ENCODE assay signal across 9 cellular contexts in the genomic region with DNA sequence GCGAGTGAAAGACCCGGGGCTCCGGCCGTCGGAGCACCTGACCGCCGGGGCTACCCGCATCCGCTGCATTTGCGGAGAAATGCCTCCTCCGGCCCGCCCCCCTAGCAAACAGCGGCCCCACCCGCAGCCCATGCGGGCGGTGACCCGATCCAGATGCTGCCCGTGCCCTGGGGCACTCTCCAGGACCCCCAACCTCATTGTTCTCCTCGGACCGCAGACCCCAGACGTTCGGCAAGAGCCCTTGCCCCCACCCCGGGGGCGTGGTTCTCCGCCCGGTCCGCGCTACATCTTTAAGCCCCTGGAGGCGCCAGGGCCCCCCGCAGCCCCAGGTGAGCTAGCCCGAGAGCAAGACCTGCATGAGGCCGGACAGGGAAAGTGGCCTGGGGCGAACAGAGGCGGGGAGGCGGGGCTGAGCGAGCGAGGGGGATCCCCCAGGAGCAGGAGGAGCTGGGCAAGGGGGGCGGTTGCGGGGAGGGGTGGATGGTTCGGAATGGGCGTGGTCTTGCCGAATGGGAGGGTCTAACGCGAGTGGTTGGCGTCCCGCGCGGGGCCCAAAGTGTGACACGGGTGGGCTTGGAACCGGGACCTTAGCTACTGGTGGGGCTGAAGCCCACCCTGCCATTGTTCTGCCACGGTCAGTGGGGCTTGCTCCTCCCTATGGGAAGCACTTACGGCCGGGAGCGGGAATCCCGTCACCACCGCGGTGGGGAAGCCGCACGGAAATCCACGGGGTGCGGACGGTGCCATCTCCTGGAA. TPM values are rescaled to one million over a fixed set of nuclear protein-coding genes. Genes with fewer than 3 reads are reported as not detected.
DNase-seq lines count a peak whose midpoint lies in the region; ATAC-seq lines count a peak whose summit lies in the region.
"Had no signal": no experiment of that assay in that cellular context is flagged by ENCODE, and none has a peak within 500 bp of the region (broad histone marks: within the 10 kb centered on the region; RNA-seq: fewer than 3 reads in every experiment).

No MANE protein-coding gene starts in this region.

- H3K27me3 ChIP-seq in BLaER1 treated with 17β-estradiol and CSF1 and Interleukin-3, amounts not matched to agents 10 nM and 100 nM = peaks cover 45 to 59% (median 55%) of the 10 kb centered on the region in 11 experiments
- peaks cover 46% of the 10 kb centered on the region for H3K27me3 ChIP-seq in ectodermal cell (ENCODE audit: control insufficient read depth, insufficient read depth, low read length, poor library complexity, severe bottlenecking)
- peaks cover 10% of the 10 kb centered on the region for H3K27me3 ChIP-seq in trophoblast cell (ENCODE audit: insufficient read depth, low read length)

- no peaks in the 10 kb centered on the region for H3K36me3 ChIP-seq in BLaER1 treated with 17β-estradiol and CSF1 and Interleukin-3, amounts not matched to agents 10 nM and 100 nM
- H3K36me3 ChIP-seq in ectodermal cell (ENCODE audit: control insufficient read depth, insufficient read depth, low read length) (no peaks in the 10 kb centered on the region), trophoblast cell (ENCODE audit: control insufficient read depth in 1 of 2, insufficient read depth in 2 of 2, low read length in 2 of 2) (no peaks in the 10 kb centered on the region)

- peak overlapping the region; percentile 51 to 83 (median 75) for H3K4me2 ChIP-seq in BLaER1 treated with 17β-estradiol and CSF1 and Interleukin-3, amounts not matched to agents 10 nM and 100 nM
- H3K4me2 ChIP-seq in trophoblast cell (ENCODE audit: low read length) = peak overlapping the region; percentile 50

- H3K4ac ChIP-seq in trophoblast cell (ENCODE audit: low read depth, low read length) = no peak overlapping the region

- H3K14ac ChIP-seq in trophoblast cell (ENCODE audit: low read length) = no peak overlapping the region

- H4K8ac ChIP-seq in trophoblast cell (ENCODE audit: low read depth, low read length) = peak overlapping the region; percentile 39

- H2AK5ac ChIP-seq in trophoblast cell (ENCODE audit: low read length) = no peak overlapping the region

- DNase-seq in activated CD4-positive, alpha-beta T cell treated with anti-CD3 and anti-CD28 coated beads for 1 hour = peak; percentile 23
- DNase-seq in trophoblast cell = peak; percentile 75 to 84
- DNase-seq: NCI-H1092 had no signal

- peak overlapping the region; percentile 34 for H2BK120ac ChIP-seq in trophoblast cell (ENCODE audit: insufficient read depth, low read length, poor library complexity)

- no peak overlapping the region for H2BK12ac ChIP-seq in trophoblast cell (ENCODE audit: low read length)

- H2AFZ ChIP-seq in trophoblast cell (ENCODE audit: insufficient read depth, low read length, poor library complexity) = peak overlapping the region; percentile 5

- H2BK5ac ChIP-seq in trophoblast cell (ENCODE audit: low read depth, low read length, poor library complexity) = no peak overlapping the region

- WGBS in ectodermal cell, 2 experiments = 5% methylated on average over 62 of the region's 62 CpGs
- no CpG with 5 or more reads among the region's 62 CpGs for WGBS in trophoblast cell (ENCODE audit: extremely low coverage, insufficient coverage, insufficient read length)

- H3K23ac ChIP-seq in trophoblast cell (ENCODE audit: low read length) = no peak overlapping the region

- peaks cover 7% of the 10 kb centered on the region for H3K79me1 ChIP-seq in trophoblast cell (ENCODE audit: low read length)

- ATAC-seq in HG03460 (IDR thresholded peaks at IDR 0.05; ENCODE audit: unreplicated experiment) (no peak), HG02981 (IDR thresholded peaks at IDR 0.05; ENCODE audit: unreplicated experiment) (no peak), GM21786 (IDR thresholded peaks at IDR 0.05; ENCODE audit: unreplicated experiment) (no peak), GM18498 (IDR thresholded peaks at IDR 0.05; ENCODE audit: unreplicated experiment) (no peak)

- H3K27ac ChIP-seq in BLaER1 treated with 17β-estradiol and CSF1 and Interleukin-3, amounts not matched to agents 10 nM and 100 nM = no peak overlapping the region
- H3K27ac ChIP-seq in ectodermal cell (ENCODE audit: insufficient read depth, low read depth, low read length, poor library complexity, severe bottlenecking) (no peak overlapping the region), trophoblast cell (ENCODE audit: low read depth, low read length) (no peak overlapping the region)

- no peaks in the 10 kb centered on the region for H3K9me3 ChIP-seq in BLaER1 treated with 17β-estradiol and CSF1 and Interleukin-3, amounts not matched to agents 10 nM and 100 nM (replicated peaks in 1 of 11)
- H3K9me3 ChIP-seq in ectodermal cell (ENCODE audit: control insufficient read depth, low read length) (no peaks in the 10 kb centered on the region), trophoblast cell (ENCODE audit: insufficient read depth, low read depth, low read length) (peaks cover 2% of the 10 kb centered on the region)

- H3K4me3 ChIP-seq in BLaER1 treated with 17β-estradiol and CSF1 and Interleukin-3, amounts not matched to agents 10 nM and 100 nM = peak overlapping the region in 9 of 10 experiments; percentile 21 to 57 (median 40); a peak in 12 of 20 replicates
- H3K4me3 ChIP-seq in ectodermal cell (ENCODE audit: insufficient read depth, low read depth, low read length) (peak overlapping the region; percentile 48), trophoblast cell (ENCODE audit: low read depth, low read length) (peak overlapping the region; percentile 27)

- H4K12ac ChIP-seq in trophoblast cell (ENCODE audit: low read depth, low read length) = no peak overlapping the region

- peak overlapping the region; percentile 55 for H4K91ac ChIP-seq in trophoblast cell (ENCODE audit: low read depth, low read length)

- H3K4me1 ChIP-seq in BLaER1 treated with 17β-estradiol and CSF1 and Interleukin-3, amounts not matched to agents 10 nM and 100 nM = peaks cover 8 to 28% (median 24%) of the 10 kb centered on the region in 10 experiments; a peak in 18 of 20 replicates
- H3K4me1 ChIP-seq in ectodermal cell (ENCODE audit: control insufficient read depth, insufficient read depth, low read length) (peaks cover 15% of the 10 kb centered on the region), trophoblast cell (ENCODE audit: control insufficient read depth in 1 of 2, insufficient read depth in 2 of 2, low read length in 2 of 2) (peaks cover 7 to 8% of the 10 kb centered on the region in 2 experiments)

- peak overlapping the region in 3 of 11 experiments; percentile 23 to 57 (median 25); a peak in 2 of 22 replicates for H3K9ac ChIP-seq in BLaER1 treated with 17β-estradiol and CSF1 and Interleukin-3, amounts not matched to agents 10 nM and 100 nM
- H3K9ac ChIP-seq in trophoblast cell (ENCODE audit: low read length) = no peak overlapping the region

- H4K20me1 ChIP-seq in BLaER1 treated with 17β-estradiol and CSF1 and Interleukin-3, amounts not matched to agents 10 nM and 100 nM = peaks cover 0 to 6% (median 0%) of the 10 kb centered on the region in 11 experiments; a peak in 4 of 22 replicates

- H3K18ac ChIP-seq in trophoblast cell (ENCODE audit: low read length) = peak overlapping the region; percentile 20

- H3K79me2 ChIP-seq in trophoblast cell (ENCODE audit: control insufficient read depth, insufficient read depth, low read length, poor library complexity) = no peaks in the 10 kb centered on the region

RNA-seq across cellular contexts. Expression of gene CRYBG2, which starts 6.3 kb away (rescaled TPM):
- polyA plus RNA-seq in ectodermal cell (2013, experiment 1 of 4) = 8.1 TPM
- polyA plus RNA-seq in ectodermal cell (2013, experiment 2 of 4) = 7.5 TPM
- 4.6 TPM for polyA plus RNA-seq in ectodermal cell (2013, experiment 3 of 4)
- polyA plus RNA-seq in ectodermal cell (2013, experiment 4 of 4) = 7.4 TPM
- polyA plus RNA-seq in trophoblast cell (2013) = 30.0 and 35.3 TPM in 2 replicates

RNA-seq across cellular contexts. Expression of gene ZNF683, which starts 12.3 kb away (rescaled TPM):
- not detected for polyA plus RNA-seq in ectodermal cell (2013, experiment 1 of 4)
- not detected for polyA plus RNA-seq in ectodermal cell (2013, experiment 2 of 4)
- not detected for polyA plus RNA-seq in ectodermal cell (2013, experiment 3 of 4)
- polyA plus RNA-seq in ectodermal cell (2013, experiment 4 of 4) = not detected
- polyA plus RNA-seq in trophoblast cell (2013) = not detected in 2 replicates

RNA-seq across cellular contexts. Expression of gene CD52, which starts 42.5 kb away (rescaled TPM):
- not detected for polyA plus RNA-seq in ectodermal cell (2013, experiment 1 of 4)
- 1.2 TPM for polyA plus RNA-seq in ectodermal cell (2013, experiment 2 of 4)
- 1.1 TPM for polyA plus RNA-seq in ectodermal cell (2013, experiment 3 of 4)
- polyA plus RNA-seq in ectodermal cell (2013, experiment 4 of 4) = 1.7 TPM
- 2.0 and 2.4 TPM in 2 replicates for polyA plus RNA-seq in trophoblast cell (2013)

RNA-seq across cellular contexts. Expression of gene LIN28A, which starts 50.4 kb away (rescaled TPM):
- 980 TPM for polyA plus RNA-seq in ectodermal cell (2013, experiment 1 of 4)
- 1,098 TPM for polyA plus RNA-seq in ectodermal cell (2013, experiment 2 of 4)
- polyA plus RNA-seq in ectodermal cell (2013, experiment 3 of 4) = 595 TPM
- polyA plus RNA-seq in ectodermal cell (2013, experiment 4 of 4) = 630 TPM
- polyA plus RNA-seq in trophoblast cell (2013) = 48.2 and 51.4 TPM in 2 replicates

RNA-seq across cellular contexts. Expression of gene UBXN11, which starts 53.8 kb away (rescaled TPM):
- polyA plus RNA-seq in ectodermal cell (2013, experiment 1 of 4) = 15.8 TPM
- polyA plus RNA-seq in ectodermal cell (2013, experiment 2 of 4) = 18.3 TPM
- polyA plus RNA-seq in ectodermal cell (2013, experiment 3 of 4) = 13.1 TPM
- polyA plus RNA-seq in ectodermal cell (2013, experiment 4 of 4) = 15.9 TPM
- polyA plus RNA-seq in trophoblast cell (2013) = 8.1 and 8.5 TPM in 2 replicates
